Comparison of ENCODE assay signal across 11 cellular contexts in genomic region chr3:67647390-67647878, GRCh38. TPM values are rescaled to one million over a fixed set of nuclear protein-coding genes. Genes with fewer than 3 reads are reported as not detected.
DNase-seq lines count a peak whose midpoint lies in the region; ATAC-seq and TF ChIP-seq lines count a peak whose summit lies in the region.
"Had no signal": no experiment of that assay in that cellular context is flagged by ENCODE, and none has a peak within 500 bp of the region (broad histone marks: within the 10 kb centered on the region; RNA-seq: fewer than 3 reads in every experiment).

No MANE protein-coding gene starts in this region.

- no peak overlapping the region for H3K9ac ChIP-seq in liver (ENCODE audit: low read depth in 1 of 2, low read length in 2 of 2)

- TF ChIP-seq RAD21 in liver (IDR thresholded peaks at IDR 0.05), result peak; percentile 59 to 69

- H3K27me3 ChIP-seq in liver (ENCODE audit: control insufficient read depth in 4 of 4, insufficient read depth in 4 of 4, low read length in 3 of 4), result no peaks in the 10 kb centered on the region

- CTCF ChIA-PET in GM10248 (lab: Yijun Ruan, JAX), result interaction anchor here (0.8 kb wide), 1 partner anchor 16 kb away, joined by 3 read pairs; no protein-coding TSS in a partner anchor

- no peaks in the 10 kb centered on the region for H3K9me3 ChIP-seq in liver (ENCODE audit: control insufficient read depth in 4 of 4, low read length in 3 of 4)

- peak overlapping the region; percentile 81 to 85 for H3K27ac ChIP-seq in liver (ENCODE audit: low read depth in 1 of 2, low read length in 2 of 2)

- H3K4me1 ChIP-seq in liver (ENCODE audit: control insufficient read depth in 4 of 4, insufficient read depth in 4 of 4, low read length in 3 of 4), result peaks cover 14 to 51% (median 42%) of the 10 kb centered on the region in 4 donors

- DNase-seq in AG09309 (ENCODE audit: low read depth), result peak; percentile 92
- peak; percentile 95 for DNase-seq in M059J (ENCODE audit: low read depth)
- DNase-seq in dedifferentiated amniotic fluid mesenchymal stem cell (ENCODE audit: extremely low spot score), result peak; percentile 82
- no peak for DNase-seq in cortex of kidney (lab: John Stamatoyannopoulos, UW)
- no peak for DNase-seq in cerebellar nuclear complex (lab: John Stamatoyannopoulos, UW)
- DNase-seq in GM10248 (ENCODE audit: extremely low spot score), result no peak
- DNase-seq: CD8-positive, alpha-beta memory T cell; mesendoderm; NCI-H2227 treated with DMSO at 0.1 percent for 48 hours had no signal

- TF ChIP-seq CTCF in AG09309 (IDR thresholded peaks at IDR 0.05; ENCODE audit: control insufficient read depth, insufficient read depth, low read depth, low read length, missing control alignments), result no peak
- no peak for TF ChIP-seq CTCF in liver (IDR thresholded peaks at IDR 0.05; ENCODE audit: low read depth, low read length, missing input control)
- no peak for TF ChIP-seq CTCF in GM10248 (IDR thresholded peaks at IDR 0.05; ENCODE audit: control extremely low read depth, extremely low read depth, low read depth, missing control alignments)

- H3K4me3 ChIP-seq in AG09309 (ENCODE audit: control insufficient read depth, low read depth, low read length) (no peak overlapping the region), liver (ENCODE audit: low read depth in 1 of 3, low read length in 3 of 3) (no peak overlapping the region)

- no peak for ATAC-seq in HG03521 (IDR thresholded peaks at IDR 0.05; ENCODE audit: unreplicated experiment)

- 29% methylated on average over 5 of the region's 5 CpGs for WGBS in liver

- POLR2A ChIA-PET in GM10248 (lab: Yijun Ruan, JAX), result no interaction called here

- H3K36me3 ChIP-seq in liver (ENCODE audit: control insufficient read depth in 4 of 4, insufficient read depth in 3 of 4, low read depth in 1 of 4, low read length in 3 of 4), result peaks cover 0 to 2% (median under 1%) of the 10 kb centered on the region in 4 donors

TF ChIP-seq in liver, 16 proteins besides CTCF, POLR2A, EP300 and RAD21:
- TF ChIP-seq, protein P1, sequence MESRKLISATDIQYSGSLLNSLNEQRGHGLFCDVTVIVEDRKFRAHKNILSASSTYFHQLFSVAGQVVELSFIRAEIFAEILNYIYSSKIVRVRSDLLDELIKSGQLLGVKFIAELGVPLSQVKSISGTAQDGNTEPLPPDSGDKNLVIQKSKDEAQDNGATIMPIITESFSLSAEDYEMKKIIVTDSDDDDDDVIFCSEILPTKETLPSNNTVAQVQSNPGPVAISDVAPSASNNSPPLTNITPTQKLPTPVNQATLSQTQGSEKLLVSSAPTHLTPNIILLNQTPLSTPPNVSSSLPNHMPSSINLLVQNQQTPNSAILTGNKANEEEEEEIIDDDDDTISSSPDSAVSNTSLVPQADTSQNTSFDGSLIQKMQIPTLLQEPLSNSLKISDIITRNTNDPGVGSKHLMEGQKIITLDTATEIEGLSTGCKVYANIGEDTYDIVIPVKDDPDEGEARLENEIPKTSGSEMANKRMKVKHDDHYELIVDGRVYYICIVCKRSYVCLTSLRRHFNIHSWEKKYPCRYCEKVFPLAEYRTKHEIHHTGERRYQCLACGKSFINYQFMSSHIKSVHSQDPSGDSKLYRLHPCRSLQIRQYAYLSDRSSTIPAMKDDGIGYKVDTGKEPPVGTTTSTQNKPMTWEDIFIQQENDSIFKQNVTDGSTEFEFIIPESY (IDR thresholded peaks at IDR 0.05), result peak; percentile 81
- TF ChIP-seq SP1 (IDR thresholded peaks at IDR 0.05) (peak; percentile 98), FOXA2 (IDR thresholded peaks at IDR 0.05) (peak; percentile 93), HNF4A (conservative IDR thresholded peaks at IDR 0.05) (peak; percentile 97 to 98), JUND (IDR thresholded peaks at IDR 0.05) (peak; percentile 85 to 97), MAX (IDR thresholded peaks at IDR 0.05) (peak; percentile 80), REST (IDR thresholded peaks at IDR 0.05) (peak; percentile 64), FOXA1 (IDR thresholded peaks at IDR 0.05) (peak; percentile 94), EGR1 (IDR thresholded peaks at IDR 0.05; ENCODE audit: low read depth in 2 of 2) (peak in 1 of 2 donors; percentile 75), TAF1 (conservative IDR thresholded peaks at IDR 0.05) (no peak), NR2F2 (IDR thresholded peaks at IDR 0.05) (peak; percentile 34), GABPA (IDR thresholded peaks at IDR 0.05 in 1 of 2, conservative IDR thresholded peaks at IDR 0.05 in 1 of 2) (no peak), YY1 (IDR thresholded peaks at IDR 0.05) (peak; percentile 73), RXRA (IDR thresholded peaks at IDR 0.05) (peak; percentile 95 to 97), HNF4G (IDR thresholded peaks at IDR 0.05) (peak; percentile 97)
- TF ChIP-seq, protein P2, sequence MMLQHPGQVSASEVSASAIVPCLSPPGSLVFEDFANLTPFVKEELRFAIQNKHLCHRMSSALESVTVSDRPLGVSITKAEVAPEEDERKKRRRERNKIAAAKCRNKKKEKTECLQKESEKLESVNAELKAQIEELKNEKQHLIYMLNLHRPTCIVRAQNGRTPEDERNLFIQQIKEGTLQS (IDR thresholded peaks at IDR 0.05), result peak; percentile 85

RNA-seq across cellular contexts. Expression of gene SUCLG2, which starts 7.0 kb away (rescaled TPM):
- 26.3 and 28.7 TPM in 2 replicates for total RNA-seq in M059J (2014; rRNA removed; shearing (Covaris generic))
- total RNA-seq in liver, result 100 to 1,000 TPM in 1 of 2 donors, 10 to 100 TPM in 1; 45.3 to 114 TPM
- polyA plus RNA-seq in liver, result 100 to 1,000 TPM in 1 of 2 donors, 10 to 100 TPM in 1; 77.2 to 108 TPM

Comparison
In these comparisons a context has a peak if more than half of its experiments do, and no peak if none do; other contexts are left out.
1. DNase-seq: peak in AG09309 (single experiment), M059J (single experiment) and dedifferentiated amniotic fluid mesenchymal stem cell (single experiment); none in cortex of kidney (single experiment), cerebellar nuclear complex (0 of 2) and GM10248 (single experiment).